ENCODE assay signal across 17 cellular contexts in the genomic region with DNA sequence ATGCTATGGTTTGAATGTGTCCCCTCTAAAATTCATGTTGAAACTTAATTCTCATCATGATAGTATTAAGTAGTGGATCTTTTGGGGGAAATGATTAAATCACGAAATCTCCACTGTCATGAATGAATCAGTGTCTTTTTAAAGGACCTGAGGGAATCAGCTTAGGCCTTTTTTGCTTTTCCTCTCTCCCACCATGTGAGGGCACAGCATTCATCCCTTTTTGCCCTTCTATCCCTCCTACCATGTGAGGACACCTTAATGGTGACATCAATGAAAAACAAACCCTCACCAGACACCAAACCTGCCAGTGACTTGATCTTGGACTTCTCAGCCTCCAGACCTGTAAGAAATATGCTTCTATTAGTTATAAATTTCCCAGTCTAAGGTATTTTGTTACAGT.
"Had no signal": no experiment of that assay in that cellular context is flagged by ENCODE, and none has a peak within 500 bp of the region (broad histone marks: within the 10 kb centered on the region; RNA-seq: fewer than 3 reads in every experiment).

No MANE protein-coding gene starts in this region.

- H3K36me3 Mint-ChIP-seq: activated CD4-positive, alpha-beta memory T cell treated with anti-CD3 and anti-CD28 coated beads for 36 hours; activated CD8-positive, alpha-beta memory T cell treated with anti-CD3 and anti-CD28 coated beads, Interleukin-2, amount 10 ng/mL, durations not matched to agents 7 days and 5 days; activated naive CD4-positive, alpha-beta T cell treated with anti-CD3 and anti-CD28 coated beads, Interleukin-2, amount 10 ng/mL, durations not matched to agents 7 days and 5 days; type B pancreatic cell had no signal

- ATAC-seq: activated CD8-positive, alpha-beta memory T cell treated with anti-CD3 and anti-CD28 coated beads, Interleukin-2, amount 10 ng/mL, durations not matched to agents 7 days and 5 days had no signal

- H3K9me3 ChIP-seq: ascending aorta, prostate gland, sigmoid colon had no signal

- H3K36me3 ChIP-seq: ascending aorta, prostate gland, sigmoid colon had no signal

- FAIRE-seq: bronchial epithelial cell, endometrium, keratinocyte had no signal

- H3K4me1 Mint-ChIP-seq: activated CD8-positive, alpha-beta memory T cell treated with anti-CD3 and anti-CD28 coated beads, Interleukin-2, amount 10 ng/mL, durations not matched to agents 7 days and 5 days; activated naive CD4-positive, alpha-beta T cell treated with anti-CD3 and anti-CD28 coated beads, Interleukin-2, amount 10 ng/mL, durations not matched to agents 7 days and 5 days; stimulated activated naive CD8-positive, alpha-beta T cell treated with anti-CD3 and anti-CD28 coated beads, Interleukin-15, amount 100 ng/mL, for 72 hours had no signal

- H3K9me3 Mint-ChIP-seq: activated CD4-positive, alpha-beta memory T cell treated with anti-CD3 and anti-CD28 coated beads for 36 hours; activated naive CD4-positive, alpha-beta T cell treated with anti-CD3 and anti-CD28 coated beads, Interleukin-2, amount 10 ng/mL, durations not matched to agents 7 days and 5 days; activated T-cell treated with anti-CD3 and anti-CD28 coated beads, Interleukin-2, amount 50 U/mL, for 24 hours; nephron; stimulated activated naive CD8-positive, alpha-beta T cell treated with anti-CD3 and anti-CD28 coated beads, Interleukin-15, amount 100 ng/mL, for 72 hours had no signal

- H3K4me1 ChIP-seq: ascending aorta, prostate gland, sigmoid colon had no signal

- H3K27ac Mint-ChIP-seq: activated CD4-positive, alpha-beta memory T cell treated with anti-CD3 and anti-CD28 coated beads for 36 hours; activated CD8-positive, alpha-beta memory T cell treated with anti-CD3 and anti-CD28 coated beads, Interleukin-2, amount 10 ng/mL, durations not matched to agents 7 days and 5 days; activated naive CD4-positive, alpha-beta T cell treated with anti-CD3 and anti-CD28 coated beads, Interleukin-2, amount 10 ng/mL, durations not matched to agents 7 days and 5 days; activated T-cell treated with anti-CD3 and anti-CD28 coated beads, Interleukin-2, amount 50 U/mL, for 24 hours; nephron; stimulated activated naive CD8-positive, alpha-beta T cell treated with anti-CD3 and anti-CD28 coated beads, Interleukin-15, amount 100 ng/mL, for 72 hours; type B pancreatic cell had no signal

- H3K4me3 ChIP-seq: ascending aorta, prostate gland, sigmoid colon had no signal

- H3K4me3 Mint-ChIP-seq: activated CD4-positive, alpha-beta memory T cell treated with anti-CD3 and anti-CD28 coated beads for 36 hours; activated CD8-positive, alpha-beta memory T cell treated with anti-CD3 and anti-CD28 coated beads, Interleukin-2, amount 10 ng/mL, durations not matched to agents 7 days and 5 days; activated naive CD4-positive, alpha-beta T cell treated with anti-CD3 and anti-CD28 coated beads, Interleukin-2, amount 10 ng/mL, durations not matched to agents 7 days and 5 days; activated T-cell treated with anti-CD3 and anti-CD28 coated beads, Interleukin-2, amount 50 U/mL, for 24 hours; nephron; stimulated activated naive CD8-positive, alpha-beta T cell treated with anti-CD3 and anti-CD28 coated beads, Interleukin-15, amount 100 ng/mL, for 72 hours; type B pancreatic cell had no signal

- DNase-seq: activated CD4-positive, alpha-beta memory T cell treated with anti-CD3 and anti-CD28 coated beads for 36 hours; activated CD4-positive, alpha-beta T cell treated with anti-CD3 and anti-CD28 coated beads for 1 hour; activated CD8-positive, alpha-beta memory T cell treated with anti-CD3 and anti-CD28 coated beads, Interleukin-2, amount 10 ng/mL, durations not matched to agents 7 days and 5 days; activated naive CD4-positive, alpha-beta T cell treated with anti-CD3 and anti-CD28 coated beads, Interleukin-2, amount 10 ng/mL, durations not matched to agents 7 days and 5 days; activated T-cell treated with anti-CD3 and anti-CD28 coated beads, Interleukin-2, amount 50 U/mL, for 24 hours; nucleus accumbens; sigmoid colon; stimulated activated CD4-positive, alpha-beta T cell treated with anti-CD3 and anti-CD28 coated beads, Interleukin-1b, Interleukin-23, amount 100 ng/mL, for 48 hours; stimulated activated naive CD8-positive, alpha-beta T cell treated with anti-CD3 and anti-CD28 coated beads, Interleukin-15, amount 100 ng/mL, for 72 hours; T1000 had no signal

- H3K27ac ChIP-seq: ascending aorta, prostate gland, sigmoid colon had no signal

- H3K27me3 ChIP-seq: ascending aorta, sigmoid colon had no signal

- H3K27me3 Mint-ChIP-seq: activated CD4-positive, alpha-beta memory T cell treated with anti-CD3 and anti-CD28 coated beads for 36 hours; activated naive CD4-positive, alpha-beta T cell treated with anti-CD3 and anti-CD28 coated beads, Interleukin-2, amount 10 ng/mL, durations not matched to agents 7 days and 5 days; activated T-cell treated with anti-CD3 and anti-CD28 coated beads, Interleukin-2, amount 50 U/mL, for 24 hours; stimulated activated naive CD8-positive, alpha-beta T cell treated with anti-CD3 and anti-CD28 coated beads, Interleukin-15, amount 100 ng/mL, for 72 hours; type B pancreatic cell had no signal
